ENCODE assay signal across 1 cellular context in genomic region chr10:36704124-36704523, GRCh38.
TF ChIP-seq lines count a peak whose summit lies in the region.

No MANE protein-coding gene starts in this region.

TF ChIP-seq in SK-N-SH treated with all-trans-retinoic acid at 6 μM for 48 hours, 23 proteins besides CTCF, POLR2A, EP300 and RAD21 (continued from another document):
- TF ChIP-seq TSHZ2 (CRISPR knock-in tag; IDR thresholded peaks at IDR 0.05): no peak
- no peak for TF ChIP-seq ISL1 (CRISPR knock-in tag; IDR thresholded peaks at IDR 0.05)
